8 cellular contexts compared by ENCODE assay signal in the genomic region with DNA sequence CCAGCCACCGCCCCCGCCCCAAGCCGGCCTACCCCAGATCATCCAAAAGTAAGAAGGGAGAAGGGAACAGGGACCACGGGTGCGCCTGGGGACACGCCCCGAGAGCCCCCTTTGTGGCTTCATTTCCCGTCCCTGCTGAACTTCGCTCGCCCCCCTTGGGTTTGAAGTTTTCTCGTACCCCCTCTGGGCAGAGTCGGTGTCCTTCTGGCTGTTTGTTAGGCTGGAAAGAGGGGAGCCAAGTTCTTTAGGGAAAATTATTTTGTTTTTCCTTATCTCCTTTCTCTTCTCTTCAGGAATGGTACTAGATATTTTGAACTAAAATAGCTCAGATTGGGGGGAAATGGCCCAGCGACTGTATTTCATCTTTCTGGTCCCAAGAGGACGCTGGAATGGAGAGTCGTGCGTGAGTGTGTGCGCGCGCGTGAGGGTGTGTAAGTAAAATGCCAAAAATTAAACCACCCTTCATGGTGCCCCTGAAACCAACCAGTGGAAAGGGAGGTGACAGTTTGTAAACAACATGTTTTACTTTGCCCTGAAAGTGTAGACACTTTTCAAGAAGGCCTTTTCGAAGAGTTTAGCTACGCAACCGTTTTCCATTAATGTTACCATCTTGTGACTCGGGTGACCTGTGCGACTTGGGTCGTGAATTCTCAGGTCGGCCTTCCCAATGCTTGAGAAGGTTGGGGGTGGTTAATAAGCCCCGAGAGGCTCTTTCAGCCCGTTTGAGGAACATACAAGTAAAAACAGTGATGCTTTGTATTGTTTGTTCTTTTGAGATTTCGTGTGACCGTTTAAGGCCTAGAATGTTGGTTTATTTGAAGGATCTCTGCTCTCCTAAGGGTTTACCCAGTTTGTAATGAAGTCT. TPM values are rescaled to one million over a fixed set of nuclear protein-coding genes. Genes with fewer than 3 reads are reported as not detected.
DNase-seq lines count a peak whose midpoint lies in the region; ATAC-seq, FAIRE-seq and TF ChIP-seq lines count a peak whose summit lies in the region.

No MANE protein-coding gene starts in this region.

- H2AFZ ChIP-seq in PC-9 (no peak overlapping the region; the same call in 1 of the 2 replicates), endothelial cell of umbilical vein (ENCODE audit: low read depth, low read length) (peak overlapping the region; percentile 62)

- no peak for TF ChIP-seq CTCF in PC-9 (conservative IDR thresholded peaks at IDR 0.05)
- TF ChIP-seq CTCF in endothelial cell of umbilical vein (IDR thresholded peaks at IDR 0.05; ENCODE audit: extremely low read depth in 1 of 2, insufficient read depth in 1 of 2, low read depth in 1 of 2, low read length in 2 of 2), result no peak
- no peak for TF ChIP-seq CTCF in retinal pigment epithelial cell (conservative IDR thresholded peaks at IDR 0.05; ENCODE audit: low read depth, low read length)

- H3K36me3 ChIP-seq in PC-9 (ENCODE audit: low read depth), result no peaks in the 10 kb centered on the region
- no peaks in the 10 kb centered on the region for H3K36me3 ChIP-seq in endothelial cell of umbilical vein (ENCODE audit: control insufficient read depth in 2 of 2, extremely low read depth in 1 of 2, insufficient read depth in 2 of 2, low read length in 2 of 2)

- H3K4me3 ChIP-seq in PC-9, result peak overlapping the region; percentile 56; the same call in 1 of the 2 replicates
- H3K4me3 ChIP-seq in endothelial cell of umbilical vein (replicated peaks in 1 of 3; ENCODE audit: insufficient read depth in 1 of 3, low read depth in 1 of 3, low read length in 3 of 3), result peak overlapping the region in 1 of 3 experiments; percentile 36
- H3K4me3 ChIP-seq in retinal pigment epithelial cell (ENCODE audit: low read length), result peak overlapping the region; percentile 51

- intact Hi-C loops in PC-9 (cut with micrococcal nuclease; ENCODE audit: unreplicated experiment) (no loop called here), endothelial cell of umbilical vein (cut with micrococcal nuclease) (no loop called here)

- dilution Hi-C loops in endothelial cell of umbilical vein (cut with MboI; ENCODE audit: extremely low pct_ligation_motif_present, low sequenced_read_pairs), result no loop called here

- POLR2A ChIA-PET in PC-9 (lab: Charles Lee; ENCODE audit: unreplicated experiment) (interaction anchor here (0.6 kb wide), 1 partner anchor 28 kb away, joined by 7 read pairs; no protein-coding TSS in a partner anchor), endothelial cell of umbilical vein (lab: Charles Lee) (no interaction called here)

- CTCF ChIA-PET in PC-9 (lab: Charles Lee) (no interaction called here), endothelial cell of umbilical vein (lab: Charles Lee) (interaction anchor here (0.5 to 1.4 kb wide), 4 partner anchors 9 to 315 kb away, joined by 4 to 5 read pairs (median 4); no protein-coding TSS in a partner anchor)

- H3K9ac ChIP-seq in endothelial cell of umbilical vein (replicated peaks; ENCODE audit: extremely low read depth, insufficient read depth, low read length), result no peak overlapping the region

- peak; percentile 73 for DNase-seq in DMS53 (lab: John Stamatoyannopoulos, UW)
- no peak for DNase-seq in PC-9
- DNase-seq in endothelial cell of umbilical vein (ENCODE audit: low read depth, low spot score), result no peak
- no peak for DNase-seq in retinal pigment epithelial cell (ENCODE audit: low read depth)
- DNase-seq in activated effector memory CD4-positive, alpha-beta T cell treated with Interleukin-2 at 50 U/mL for 16 hours, result no peak
- no peak for DNase-seq in stimulated activated CD4-positive, alpha-beta T cell treated with anti-CD3 and anti-CD28 coated beads, Interleukin-4, amount 100 ng/mL, for 4 hours

- H3K4me2 ChIP-seq in PC-9 (peak overlapping the region; percentile 78), endothelial cell of umbilical vein (ENCODE audit: insufficient read depth, low read length) (no peak overlapping the region)

- no peaks in the 10 kb centered on the region for H3K9me2 ChIP-seq in PC-9 (ENCODE audit: insufficient read depth)

- no peaks in the 10 kb centered on the region for H3K9me3 ChIP-seq in PC-9 (ENCODE audit: insufficient read depth, low read depth)
- H3K9me3 ChIP-seq in endothelial cell of umbilical vein (replicated peaks; ENCODE audit: control insufficient read depth, insufficient read depth, low read length), result no peaks in the 10 kb centered on the region

- H3K9me1 ChIP-seq in endothelial cell of umbilical vein (replicated peaks; ENCODE audit: control insufficient read depth, extremely low read depth, insufficient read depth, low read length), result no peaks in the 10 kb centered on the region

- H3K79me2 ChIP-seq in PC-9 (ENCODE audit: low read depth), result no peaks in the 10 kb centered on the region
- H3K79me2 ChIP-seq in endothelial cell of umbilical vein (ENCODE audit: control insufficient read depth, insufficient read depth, low read length), result no peaks in the 10 kb centered on the region

- no peak overlapping the region for H3K27ac ChIP-seq in PC-9
- H3K27ac ChIP-seq in endothelial cell of umbilical vein (ENCODE audit: insufficient read depth, low read depth, low read length), result no peak overlapping the region

- H3K4me1 ChIP-seq in PC-9 (replicated peaks; ENCODE audit: insufficient read depth), result peaks cover 13% of the 10 kb centered on the region
- H3K4me1 ChIP-seq in endothelial cell of umbilical vein (ENCODE audit: control insufficient read depth, extremely low read depth, insufficient read depth, low read length), result peaks cover 5% of the 10 kb centered on the region

- H3K27me3 ChIP-seq in PC-9 (ENCODE audit: insufficient read depth, low read depth) (no peaks in the 10 kb centered on the region; the same call in 1 of the 2 replicates), endothelial cell of umbilical vein (ENCODE audit: control insufficient read depth in 2 of 2, insufficient read depth in 2 of 2, low read length in 2 of 2) (peaks cover 42 to 82% of the 10 kb centered on the region in 2 experiments)

- ATAC-seq in HG03175 (IDR thresholded peaks at IDR 0.05; ENCODE audit: unreplicated experiment) (no peak), GM18858 (IDR thresholded peaks at IDR 0.05; ENCODE audit: unreplicated experiment) (no peak)

- FAIRE-seq in endothelial cell of umbilical vein (lab: Jason Lieb, UNC), result no peak

- BruUV-seq in PC-9 (replicated peaks; lab: Mats Ljungman, UMichigan), result no TSS peak
- BruUV-seq in endothelial cell of umbilical vein (replicated peaks; lab: Mats Ljungman, UMichigan), result no TSS peak

- TF ChIP-seq POLR2A in endothelial cell of umbilical vein (IDR thresholded peaks at IDR 0.05; ENCODE audit: low read depth, low read length), result no peak

- H3F3A ChIP-seq in PC-9 (ENCODE audit: insufficient read depth, low read depth), result no peaks in the 10 kb centered on the region

- H4K20me1 ChIP-seq in PC-9 (ENCODE audit: insufficient read depth) (no peaks in the 10 kb centered on the region), endothelial cell of umbilical vein (replicated peaks; ENCODE audit: control insufficient read depth, extremely low read depth, insufficient read depth, low read length) (no peaks in the 10 kb centered on the region)

TF ChIP-seq in endothelial cell of umbilical vein, 7 proteins besides CTCF, POLR2A, EP300 and RAD21:
- TF ChIP-seq GATA2 (IDR thresholded peaks at IDR 0.05; ENCODE audit: insufficient read depth, insufficient read length, low read depth, low read length) (no peak), FOS (IDR thresholded peaks at IDR 0.05; ENCODE audit: borderline replicate concordance, insufficient read depth, low read length) (no peak), EZH2 (IDR thresholded peaks at IDR 0.05; ENCODE audit: borderline replicate concordance, low read depth, low read length, severe bottlenecking) (no peak), MYC (IDR thresholded peaks at IDR 0.05; ENCODE audit: low read depth, low read length) (no peak), POLR2AphosphoS5 (IDR thresholded peaks at IDR 0.05; ENCODE audit: insufficient read depth, low read depth, low read length) (no peak)
- TF ChIP-seq, protein P1, sequence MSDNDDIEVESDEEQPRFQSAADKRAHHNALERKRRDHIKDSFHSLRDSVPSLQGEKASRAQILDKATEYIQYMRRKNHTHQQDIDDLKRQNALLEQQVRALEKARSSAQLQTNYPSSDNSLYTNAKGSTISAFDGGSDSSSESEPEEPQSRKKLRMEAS (IDR thresholded peaks at IDR 0.05; ENCODE audit: insufficient read depth, insufficient read length), result no peak

RNA-seq across cellular contexts. Expression of a gene that starts 0.7 kb away (rescaled TPM):
- total RNA-seq in PC-9 (2021) (0.11 and 0.23 TPM in 2 replicates), endothelial cell of umbilical vein (not detected in 2 replicates)
- 0.02 and 0.04 TPM in 2 replicates for polyA plus RNA-seq in endothelial cell of umbilical vein
- polyA plus RNA-seq in endothelial cell of umbilical vein (2011; cell fraction: cytosol; rRNA removed), result not detected in 2 replicates
- 0.14 and 0.20 TPM in 2 replicates for polyA plus RNA-seq in endothelial cell of umbilical vein (2011; cell fraction: nucleus; rRNA removed)
- polyA plus RNA-seq in endothelial cell of umbilical vein (2012), result 0.14 TPM in 1 of 2 replicates, not detected in the other
- 0.02 TPM in 1 of 2 replicates, not detected in the other for polyA minus RNA-seq in endothelial cell of umbilical vein
- polyA minus RNA-seq in endothelial cell of umbilical vein (2011; cell fraction: cytosol; rRNA and poly(A)+ RNA removed), result not detected
- 0.24 TPM in 1 of 2 replicates, not detected in the other for polyA minus RNA-seq in endothelial cell of umbilical vein (2011; cell fraction: nucleus; rRNA and poly(A)+ RNA removed)
